ENCODE assay signal across 9 cellular contexts in genomic region chr1:61225478-61225877, GRCh38.
"Had no signal": no experiment of that assay in that cellular context is flagged by ENCODE, and none has a peak within 500 bp of the region (broad histone marks: within the 10 kb centered on the region; RNA-seq: fewer than 3 reads in every experiment).

No MANE protein-coding gene starts in this region.

- H3K27ac ChIP-seq: GM23248, HL-60 had no signal

- H3K4me3 ChIP-seq: GM23248, HAP-1 had no signal

- H3K36me3 Mint-ChIP-seq: IgD-negative memory B cell had no signal

- H3K9me3 Mint-ChIP-seq: HFFc6, IgD-negative memory B cell had no signal

- H3K4me1 Mint-ChIP-seq: IgD-negative memory B cell had no signal

- H3K27ac Mint-ChIP-seq: HFFc6, IgD-negative memory B cell had no signal

- DNase-seq: GM23248, GOT3, H7, HFFc6, KG1 had no signal

- H2AFZ ChIP-seq: GM23248 had no signal

- H3K9ac ChIP-seq: GM23248 had no signal

- ATAC-seq: HCT116 had no signal

- H3K9me3 ChIP-seq: HAP-1 had no signal

- H3K4me3 Mint-ChIP-seq: HFFc6, IgD-negative memory B cell had no signal

- H3K36me3 ChIP-seq: HAP-1 had no signal
